12 cellular contexts compared by ENCODE assay signal in the genomic region with DNA sequence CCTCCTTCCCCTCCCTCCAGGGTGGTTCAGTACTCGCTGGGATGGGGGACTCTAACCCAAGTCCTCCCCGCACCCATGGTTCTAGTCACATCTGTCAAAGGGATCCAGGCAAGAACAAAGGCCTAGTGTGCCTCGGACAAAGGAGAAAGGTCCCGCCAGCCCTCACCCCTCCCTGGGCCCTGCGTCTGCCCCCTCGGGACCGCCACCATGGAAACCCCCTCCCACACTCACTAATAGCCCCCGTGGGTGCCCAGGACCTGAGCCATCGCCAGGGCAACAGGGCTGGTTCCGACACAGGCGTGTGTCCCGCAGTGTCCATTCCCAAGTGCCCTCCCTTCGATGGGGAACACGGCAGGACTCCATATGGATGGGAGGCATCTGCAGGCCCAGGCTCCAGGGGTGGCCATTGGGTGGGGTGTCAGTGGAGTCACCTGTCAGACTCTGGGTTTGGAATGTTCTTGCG. TPM values are rescaled to one million over a fixed set of nuclear protein-coding genes. Genes with fewer than 3 reads are reported as not detected.
DNase-seq lines count a peak whose midpoint lies in the region; ATAC-seq, FAIRE-seq and TF ChIP-seq lines count a peak whose summit lies in the region.
"Had no signal": no experiment of that assay in that cellular context is flagged by ENCODE, and none has a peak within 500 bp of the region (broad histone marks: within the 10 kb centered on the region; RNA-seq: fewer than 3 reads in every experiment).

No MANE protein-coding gene starts in this region.

- ATAC-seq in GM18505 (IDR thresholded peaks at IDR 0.05; ENCODE audit: unreplicated experiment) = no peak
- no peak for ATAC-seq in T-cell (replicated peaks in 1 of 4)
- ATAC-seq in sciatic nerve = peak; percentile 33
- ATAC-seq in HG02623 (IDR thresholded peaks at IDR 0.05; ENCODE audit: unreplicated experiment) = no peak

- H3K27ac ChIP-seq in hepatocyte = no peak overlapping the region
- H3K27ac ChIP-seq: suprapubic skin had no signal

- FAIRE-seq in frontal cortex (lab: Jason Lieb, UNC) = no peak
- FAIRE-seq: endothelial cell of umbilical vein, K562 had no signal

- DNase-seq in T-cell = peak in 1 of 34 experiments; percentile 18
- DNase-seq in frontal cortex (ENCODE audit: low spot score in 2 of 2) = peak; percentile 58 to 80
- no peak for DNase-seq in sciatic nerve (ENCODE audit: low spot score)
- DNase-seq in hepatocyte (ENCODE audit: low spot score) = no peak
- DNase-seq in NCI-H146 (lab: John Stamatoyannopoulos, UW) = no peak
- DNase-seq: retina had no signal

- POLR2A ChIA-PET in T-cell (lab: Charles Lee) = no interaction called here

- H2AFZ ChIP-seq in hepatocyte = no peak overlapping the region

- peaks cover 6% of the 10 kb centered on the region for H3K4me1 ChIP-seq in hepatocyte (ENCODE audit: insufficient read depth)

- peak overlapping the region; percentile 51 to 97 (median 64) for H3K4me3 Mint-ChIP-seq in T-cell

- no peak overlapping the region for H3K4me3 ChIP-seq in hepatocyte
- H3K4me3 ChIP-seq: K562, suprapubic skin had no signal

- H3K27me3 ChIP-seq in hepatocyte = no peaks in the 10 kb centered on the region

- CTCF ChIA-PET in T-cell (lab: Charles Lee) = no interaction called here

- peak; percentile 30 for TF ChIP-seq POLR2A in GM18505 (IDR thresholded peaks at IDR 0.05; ENCODE audit: borderline replicate concordance, extremely low read depth, insufficient read depth, insufficient read length)

- peak overlapping the region; percentile 97 for H3K27ac Mint-ChIP-seq in T-cell

- H3K4me2 ChIP-seq in hepatocyte = no peak overlapping the region

- intact Hi-C loops in sciatic nerve (cut with DNase I) = no loop called here

- no peak for TF ChIP-seq CTCF in hepatocyte (IDR thresholded peaks at IDR 0.05; ENCODE audit: poor library complexity)

- 73% methylated on average over 15 of the region's 15 CpGs for WGBS in hepatocyte (ENCODE audit: low lambda C conversion rate, missing lambda C conversion rate)

- no peaks in the 10 kb centered on the region for H3K79me2 ChIP-seq in hepatocyte

- peaks cover 82 to 90% (median 82%) of the 10 kb centered on the region in 3 donors for H3K4me1 Mint-ChIP-seq in T-cell

- H3K36me3 ChIP-seq in hepatocyte (replicated peaks; ENCODE audit: insufficient read depth, low read depth) = no peaks in the 10 kb centered on the region
- H3K36me3 ChIP-seq: suprapubic skin had no signal

- no peaks in the 10 kb centered on the region for H3K27me3 Mint-ChIP-seq in T-cell

- no peaks in the 10 kb centered on the region for H3K9me3 ChIP-seq in hepatocyte (ENCODE audit: low read depth)
- H3K9me3 ChIP-seq: suprapubic skin had no signal

- H3K9me2 ChIP-seq in hepatocyte (replicated peaks; ENCODE audit: insufficient read depth) = no peaks in the 10 kb centered on the region

- no peaks in the 10 kb centered on the region for H4K20me1 ChIP-seq in hepatocyte (ENCODE audit: insufficient read depth, poor library complexity, severe bottlenecking)

- no peaks in the 10 kb centered on the region for H3K9me3 Mint-ChIP-seq in T-cell

- H3K36me3 Mint-ChIP-seq in T-cell = peaks cover 11% of the 10 kb centered on the region

RNA-seq across cellular contexts. Expression of gene CARNS1, which starts 5.1 kb away (rescaled TPM):
- total RNA-seq in T-cell (10 to 100 TPM in 2 of 5 donors, 1 to 10 TPM in 3; 5.5 to 19.1 (median 9.8) TPM), frontal cortex (under 0.01 TPM), sciatic nerve (8.4 TPM), hepatocyte (0.92 and 2.4 TPM in 2 replicates)
- polyA plus RNA-seq in hepatocyte = 7.7 and 11.5 TPM in 2 replicates

RNA-seq across cellular contexts. Expression of gene TBC1D10C, which starts 6.5 kb away (rescaled TPM):
- total RNA-seq in T-cell = 100 to 1,000 TPM; 288 to 449 (median 436) TPM
- not detected for total RNA-seq in frontal cortex
- total RNA-seq in sciatic nerve = 7.4 TPM
- 0.16 TPM in 1 of 2 replicates, not detected in the other for total RNA-seq in hepatocyte
- polyA plus RNA-seq in hepatocyte = 0.07 and 0.26 TPM in 2 replicates
- total RNA-seq: endothelial cell of umbilical vein, lung microvascular endothelial cell had no signal
- polyA plus RNA-seq: endothelial cell of umbilical vein had no signal

RNA-seq across cellular contexts. Expression of gene PPP1CA, which starts 8.7 kb away (rescaled TPM):
- 100 to 1,000 TPM; 118 to 198 (median 186) TPM for total RNA-seq in T-cell
- 69.3 TPM for total RNA-seq in frontal cortex
- total RNA-seq in sciatic nerve = 56.2 TPM
- total RNA-seq in hepatocyte = 146 and 152 TPM in 2 replicates
- polyA plus RNA-seq in hepatocyte = 242 TPM in 2 replicates

RNA-seq across cellular contexts. Expression of gene RPS6KB2, which starts 17.9 kb away (rescaled TPM):
- total RNA-seq in T-cell (10 to 100 TPM; 60.3 to 88.0 (median 81.9) TPM), frontal cortex (15.1 TPM), sciatic nerve (30.8 TPM), hepatocyte (59.9 and 65.0 TPM in 2 replicates)
- polyA plus RNA-seq in hepatocyte = 105 and 107 TPM in 2 replicates

RNA-seq across cellular contexts. Expression of gene RAD9A, which starts 18.6 kb away (rescaled TPM):
- total RNA-seq in T-cell (10 to 100 TPM; 34.9 to 63.8 (median 56.2) TPM), frontal cortex (11.8 TPM), sciatic nerve (23.8 TPM), hepatocyte (17.3 and 24.0 TPM in 2 replicates)
- 20.2 and 25.0 TPM in 2 replicates for polyA plus RNA-seq in hepatocyte

Comparison
In these comparisons a context has a peak if more than half of its experiments do, and no peak if none do; other contexts are left out.
1. DNase-seq: peak in frontal cortex (2 of 2); none in sciatic nerve (single experiment), hepatocyte (single experiment) and NCI-H146 (single experiment).
2. RNA of gene TBC1D10C, which starts 6.5 kb away (total RNA-seq): 288 to 449 TPM in T-cell; 7.4 TPM in sciatic nerve (single experiment), not detected in frontal cortex (single experiment) and 0.16 TPM in hepatocyte; every median in the first group is over 10 times any median in the second.